1 cellular context compared by ENCODE assay signal in the genomic region with DNA sequence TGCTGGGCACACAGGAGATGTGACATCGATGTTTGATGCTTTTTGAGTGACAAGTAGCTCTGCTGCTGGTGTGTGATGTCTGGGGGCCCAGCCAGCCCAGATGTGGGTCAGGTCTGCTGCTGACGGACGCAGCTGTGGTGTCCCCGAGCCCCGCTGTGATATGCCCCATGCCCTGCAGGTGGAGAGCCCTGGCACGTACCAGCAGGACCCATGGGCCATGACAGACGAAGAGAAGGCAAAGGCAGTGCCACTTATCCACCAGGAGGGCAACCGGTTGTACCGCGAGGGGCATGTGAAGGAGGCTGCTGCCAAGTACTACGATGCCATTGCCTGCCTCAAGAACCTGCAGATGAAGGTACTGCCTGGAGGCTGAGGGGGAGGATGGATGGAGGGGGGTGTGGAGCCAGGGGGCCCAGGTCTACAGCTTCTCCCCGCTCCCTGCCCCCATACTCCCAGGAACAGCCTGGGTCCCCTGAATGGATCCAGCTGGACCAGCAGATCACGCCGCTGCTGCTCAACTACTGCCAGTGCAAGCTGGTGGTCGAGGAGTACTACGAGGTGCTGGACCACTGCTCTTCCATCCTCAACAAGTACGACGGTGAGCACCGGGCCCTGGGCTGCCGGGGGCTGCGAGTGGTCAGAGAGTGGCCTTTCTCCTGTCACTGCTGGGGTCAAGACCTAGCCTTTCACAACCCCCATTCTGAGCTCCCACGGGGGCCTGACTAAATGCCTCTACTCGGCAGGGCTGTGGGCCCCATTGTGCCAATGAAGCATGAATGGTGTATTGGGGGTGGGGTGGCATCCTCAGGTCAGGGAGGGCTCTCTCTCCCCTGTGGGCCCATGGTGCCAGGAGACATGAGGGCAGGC.
TF ChIP-seq lines count a peak whose summit lies in the region.

No MANE protein-coding gene starts in this region.

TF ChIP-seq in HepG2, 621 proteins besides CTCF, POLR2A, EP300 and RAD21:
- TF ChIP-seq KLF9 (CRISPR knock-in tag; IDR thresholded peaks at IDR 0.05; ENCODE audit: low read depth) (no peak), RBFOX2 (IDR thresholded peaks at IDR 0.05; ENCODE audit: low read depth, low read length) (0 out of 2 replicates have a peak, but pooled peaks have one; percentile 10)
